Comparison of ENCODE assay signal across 10 cellular contexts in the genomic region with DNA sequence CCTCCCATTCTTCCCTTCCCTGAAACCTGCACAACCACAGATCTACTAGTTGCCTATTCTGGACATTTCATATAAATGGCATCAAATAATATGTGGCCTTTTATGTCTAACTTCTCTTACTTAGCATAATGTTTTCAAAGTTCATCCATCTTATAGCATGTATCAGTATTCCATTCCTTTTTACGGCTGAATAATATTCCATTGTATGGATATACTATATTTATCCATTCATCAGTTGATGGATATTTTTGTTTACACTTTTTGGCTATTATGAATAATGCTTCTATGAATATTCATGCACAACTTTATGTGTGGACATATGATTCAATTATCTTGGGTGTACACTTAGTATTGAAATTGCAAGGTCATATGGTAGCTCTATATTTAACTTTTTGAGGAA. TPM values are rescaled to one million over a fixed set of nuclear protein-coding genes. Genes with fewer than 3 reads are reported as not detected.
DNase-seq lines count a peak whose midpoint lies in the region; ATAC-seq, FAIRE-seq and TF ChIP-seq lines count a peak whose summit lies in the region.
"Had no signal": no experiment of that assay in that cellular context is flagged by ENCODE, and none has a peak within 500 bp of the region (broad histone marks: within the 10 kb centered on the region; RNA-seq: fewer than 3 reads in every experiment).

No MANE protein-coding gene starts in this region.

- no peak for TF ChIP-seq POLR2A in GM12891 (IDR thresholded peaks at IDR 0.05; ENCODE audit: low read depth, low read length)
- TF ChIP-seq POLR2A in tibial nerve (IDR thresholded peaks at IDR 0.05): no peak

- H3K36me3 ChIP-seq in tibial nerve: peaks cover 0 to 17% (median 0%) of the 10 kb centered on the region in 3 donors

- no peak overlapping the region for H3K4me3 Mint-ChIP-seq in CD14-positive monocyte
- H3K4me3 Mint-ChIP-seq in T-helper 17 cell: no peak overlapping the region
- no peak overlapping the region for H3K4me3 Mint-ChIP-seq in stimulated activated effector memory CD8-positive, alpha-beta T cell treated with anti-CD3 and anti-CD28 coated beads, Interleukin-12 subunit alpha, Interleukin-12 subunit beta, amount 100 ng/mL, for 72 hours
- H3K4me3 Mint-ChIP-seq: HFFc6 had no signal

- DNase-seq in CD14-positive monocyte (ENCODE audit: low spot score) (no peak), GM12891 (ENCODE audit: insufficient read length, low spot score) (no peak), T-helper 17 cell (no peak), tibial nerve (ENCODE audit: low spot score in 2 of 2) (no peak)
- DNase-seq in stimulated activated effector memory CD8-positive, alpha-beta T cell treated with anti-CD3 and anti-CD28 coated beads, Interleukin-12 subunit alpha, Interleukin-12 subunit beta, amount 100 ng/mL, for 72 hours (ENCODE audit: low spot score in 2 of 2): no peak
- DNase-seq: GOT3, HFFc6 had no signal

- H3K27ac ChIP-seq in tibial nerve: no peak overlapping the region
- H3K27ac ChIP-seq: HL-60 had no signal

- ATAC-seq in T-helper 17 cell (no peak), GM18907 (IDR thresholded peaks at IDR 0.05; ENCODE audit: unreplicated experiment) (no peak)
- ATAC-seq in stimulated activated effector memory CD8-positive, alpha-beta T cell treated with anti-CD3 and anti-CD28 coated beads, Interleukin-12 subunit alpha, Interleukin-12 subunit beta, amount 100 ng/mL, for 72 hours: no peak

- TF ChIP-seq EP300 in tibial nerve (IDR thresholded peaks at IDR 0.05): no peak

- TF ChIP-seq CTCF in CD14-positive monocyte (IDR thresholded peaks at IDR 0.05) (no peak), tibial nerve (IDR thresholded peaks at IDR 0.05) (no peak)

- peaks cover 0 to 14% (median 0%) of the 10 kb centered on the region in 4 donors for H3K4me1 ChIP-seq in tibial nerve
- H3K4me1 ChIP-seq: HAP-1 had no signal

- H3K4me3 ChIP-seq in tibial nerve: no peak overlapping the region
- H3K4me3 ChIP-seq: HAP-1 had no signal

- peak; percentile 59 for FAIRE-seq in GM12891 (lab: Jason Lieb, UNC)

- intact Hi-C loops in CD14-positive monocyte (cut with micrococcal nuclease): no loop called here

- H3K27me3 Mint-ChIP-seq in CD14-positive monocyte (ENCODE audit: low read depth in 3 of 3) (no peaks in the 10 kb centered on the region), T-helper 17 cell (no peaks in the 10 kb centered on the region)

- no peaks in the 10 kb centered on the region for H3K27me3 ChIP-seq in tibial nerve

- no peaks in the 10 kb centered on the region for H3K9me3 Mint-ChIP-seq in CD14-positive monocyte
- no peaks in the 10 kb centered on the region for H3K9me3 Mint-ChIP-seq in stimulated activated effector memory CD8-positive, alpha-beta T cell treated with anti-CD3 and anti-CD28 coated beads, Interleukin-12 subunit alpha, Interleukin-12 subunit beta, amount 100 ng/mL, for 72 hours
- H3K9me3 Mint-ChIP-seq: HFFc6 had no signal

- peak overlapping the region in 4 of 7 donors; percentile 66 to 83 (median 72) for H3K27ac Mint-ChIP-seq in CD14-positive monocyte
- peak overlapping the region; percentile 79 for H3K27ac Mint-ChIP-seq in T-helper 17 cell
- H3K27ac Mint-ChIP-seq in stimulated activated effector memory CD8-positive, alpha-beta T cell treated with anti-CD3 and anti-CD28 coated beads, Interleukin-12 subunit alpha, Interleukin-12 subunit beta, amount 100 ng/mL, for 72 hours: peak overlapping the region; percentile 2
- H3K27ac Mint-ChIP-seq: HFFc6 had no signal

- H3K36me3 Mint-ChIP-seq in CD14-positive monocyte (peaks cover 5 to 8% of the 10 kb centered on the region in 2 donors), T-helper 17 cell (ENCODE audit: low read depth) (peaks cover 11% of the 10 kb centered on the region)
- H3K36me3 Mint-ChIP-seq in stimulated activated effector memory CD8-positive, alpha-beta T cell treated with anti-CD3 and anti-CD28 coated beads, Interleukin-12 subunit alpha, Interleukin-12 subunit beta, amount 100 ng/mL, for 72 hours: peaks cover 52% of the 10 kb centered on the region

- no peaks in the 10 kb centered on the region for H3K9me3 ChIP-seq in T-helper 17 cell (ENCODE audit: control insufficient read depth, low read length, poor library complexity, severe bottlenecking)
- no peaks in the 10 kb centered on the region for H3K9me3 ChIP-seq in tibial nerve
- H3K9me3 ChIP-seq: HAP-1 had no signal

- H3K4me1 Mint-ChIP-seq in CD14-positive monocyte: peaks cover 51% of the 10 kb centered on the region
- H3K4me1 Mint-ChIP-seq in T-helper 17 cell: peaks cover 27% of the 10 kb centered on the region
- H3K4me1 Mint-ChIP-seq in stimulated activated effector memory CD8-positive, alpha-beta T cell treated with anti-CD3 and anti-CD28 coated beads, Interleukin-12 subunit alpha, Interleukin-12 subunit beta, amount 100 ng/mL, for 72 hours: peaks cover 14% of the 10 kb centered on the region

- 97 to 98% methylated on average over 1 of the region's 1 CpG for WGBS in tibial nerve, 2 donors

TF ChIP-seq in GM12891, 5 proteins besides CTCF, POLR2A, EP300 and RAD21:
- TF ChIP-seq POLR2AphosphoS5 (IDR thresholded peaks at IDR 0.05; ENCODE audit: low read depth, low read length) (no peak), TAF1 (IDR thresholded peaks at IDR 0.05; ENCODE audit: low read depth, low read length) (no peak), POU2F2 (IDR thresholded peaks at IDR 0.05; ENCODE audit: low read depth, low read length) (no peak), PAX5 (IDR thresholded peaks at IDR 0.05; ENCODE audit: insufficient read depth, low read length, severe bottlenecking) (no peak), SPI1 (IDR thresholded peaks at IDR 0.05; ENCODE audit: low read depth, low read length) (no peak)

RNA-seq across cellular contexts. Expression of a gene that starts 12.8 kb away (rescaled TPM):
- under 1 TPM; 0.55 to 0.91 TPM for polyA plus RNA-seq in CD14-positive monocyte
- polyA plus RNA-seq in GM12891 (2012; ENCODE audit: low read depth, missing spikeins): 76.4 TPM
- total RNA-seq in T-helper 17 cell (100 to 1,000 TPM; 219 TPM), tibial nerve (100 to 1,000 TPM in 3 of 4 donors, 10 to 100 TPM in 1; 80.4 to 202 (median 125) TPM)

RNA-seq across cellular contexts. Expression of a gene that starts 18.0 kb away (rescaled TPM):
- under 1 TPM; 0.50 to 0.98 TPM for polyA plus RNA-seq in CD14-positive monocyte
- 3.7 TPM for polyA plus RNA-seq in GM12891 (2012; ENCODE audit: low read depth, missing spikeins)
- total RNA-seq in T-helper 17 cell: 10 to 100 TPM in 1 of 2 donors, 1 to 10 TPM in 1; 9.3 to 14.9 TPM
- 10 to 100 TPM in 2 of 4 donors, 1 to 10 TPM in 2; 9.4 to 13.6 (median 11.1) TPM for total RNA-seq in tibial nerve

RNA-seq across cellular contexts. Expression of a gene that starts 18.4 kb away (rescaled TPM):
- polyA plus RNA-seq in CD14-positive monocyte: 100 to 1,000 TPM; 148 to 197 TPM
- 137 TPM for polyA plus RNA-seq in GM12891 (2012; ENCODE audit: low read depth, missing spikeins)
- 10 to 100 TPM; 26.8 to 30.3 TPM for total RNA-seq in T-helper 17 cell
- 100 to 1,000 TPM; 104 to 198 (median 167) TPM for total RNA-seq in tibial nerve

RNA-seq across cellular contexts. Expression of a gene that starts 20.9 kb away (rescaled TPM):
- polyA plus RNA-seq in CD14-positive monocyte: not detected
- 1.1 TPM for polyA plus RNA-seq in GM12891 (2012; ENCODE audit: low read depth, missing spikeins)
- total RNA-seq in T-helper 17 cell: 10 to 100 TPM; 31.0 to 31.3 TPM
- total RNA-seq in tibial nerve: 10 to 100 TPM in 3 of 4 donors, 1 to 10 TPM in 1; 9.2 to 41.7 (median 25.6) TPM

RNA-seq across cellular contexts. Expression of a gene that starts 40.3 kb away (rescaled TPM):
- polyA plus RNA-seq in CD14-positive monocyte: 1 to 10 TPM in 1 of 2 donors, under 1 TPM in 1; 0.59 to 1.3 TPM
- polyA plus RNA-seq in GM12891 (2012; ENCODE audit: low read depth, missing spikeins): 1.9 TPM
- 1 to 10 TPM; 1.4 to 2.3 TPM for total RNA-seq in T-helper 17 cell
- total RNA-seq in tibial nerve: 10 to 100 TPM in 1 of 4 donors, 1 to 10 TPM in 3; 2.6 to 41.2 (median 3.8) TPM

Comparison
In these comparisons a context has a peak if more than half of its experiments do, and no peak if none do; other contexts are left out.
1. H3K27ac Mint-ChIP-seq: peak in every context shown above with its lines; median percentile 79 in T-helper 17 cell; 72 in CD14-positive monocyte; 2 in stimulated activated effector memory CD8-positive, alpha-beta T cell treated with anti-CD3 and anti-CD28 coated beads, Interleukin-12 subunit alpha, Interleukin-12 subunit beta, amount 100 ng/mL, for 72 hours.